Comparison of ENCODE assay signal across 17 cellular contexts in the genomic region with DNA sequence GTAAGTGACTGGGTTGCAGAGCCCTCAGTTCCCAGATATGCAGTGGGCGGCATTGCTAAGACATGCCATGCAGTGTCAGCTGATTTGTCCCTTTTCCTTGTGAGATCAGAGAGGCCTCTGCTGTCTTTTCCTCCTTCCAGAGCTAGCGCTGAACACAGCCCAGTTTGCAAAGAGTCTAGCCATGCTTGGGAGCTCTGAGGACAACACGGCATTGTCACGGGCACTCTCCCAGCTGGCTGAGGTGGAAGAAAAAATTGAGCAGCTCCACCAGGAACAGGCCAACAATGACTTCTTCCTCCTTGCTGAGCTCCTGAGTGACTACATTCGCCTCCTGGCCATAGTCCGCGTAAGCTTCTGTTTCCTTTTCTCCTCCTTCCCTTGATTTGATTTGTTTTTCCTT.
"Had no signal": no experiment of that assay in that cellular context is flagged by ENCODE, and none has a peak within 500 bp of the region (broad histone marks: within the 10 kb centered on the region; RNA-seq: fewer than 3 reads in every experiment).

No MANE protein-coding gene starts in this region.

- DNase-seq: activated CD4-positive, alpha-beta T cell treated with anti-CD3 and anti-CD28 coated beads, Interleukin-2, amount 50 U/mL, for 48 hours; activated effector memory CD4-positive, alpha-beta T cell treated with Interleukin-2 at 50 U/mL for 16 hours; activated naive CD8-positive, alpha-beta T cell treated with anti-CD3 and anti-CD28 coated beads, Interleukin-2, amount 10 ng/mL, durations not matched to agents 7 days and 5 days; activated T-cell treated with anti-CD3 and anti-CD28 coated beads, Interleukin-2, amount 50 U/mL, for 24 hours; endodermal cell; kidney; psoas muscle; sigmoid colon; stimulated activated CD4-positive, alpha-beta T cell treated with anti-CD3 and anti-CD28 coated beads, Interleukin-1b, Interleukin-23, amount 100 ng/mL, for 48 hours; stimulated activated naive CD8-positive, alpha-beta T cell treated with anti-CD3 and anti-CD28 coated beads, Interleukin-15, amount 100 ng/mL, for 72 hours; T-helper 1 cell; WERI-Rb-1 had no signal

- H3K4me2 ChIP-seq: hepatocyte had no signal

- H3K4me1 Mint-ChIP-seq: stimulated activated naive CD8-positive, alpha-beta T cell treated with anti-CD3 and anti-CD28 coated beads, Interleukin-15, amount 100 ng/mL, for 72 hours had no signal

- H3K27ac ChIP-seq: gastroesophageal sphincter, hepatocyte, psoas muscle, sigmoid colon, thoracic aorta, WERI-Rb-1 had no signal

- H2AFZ ChIP-seq: hepatocyte had no signal

- H3K4me3 Mint-ChIP-seq: activated naive CD8-positive, alpha-beta T cell treated with anti-CD3 and anti-CD28 coated beads, Interleukin-2, amount 10 ng/mL, durations not matched to agents 7 days and 5 days; activated T-cell treated with anti-CD3 and anti-CD28 coated beads, Interleukin-2, amount 50 U/mL, for 24 hours; endodermal cell; stimulated activated naive CD8-positive, alpha-beta T cell treated with anti-CD3 and anti-CD28 coated beads, Interleukin-15, amount 100 ng/mL, for 72 hours had no signal

- H3K27me3 Mint-ChIP-seq: activated naive CD8-positive, alpha-beta T cell treated with anti-CD3 and anti-CD28 coated beads, Interleukin-2, amount 10 ng/mL, durations not matched to agents 7 days and 5 days; activated T-cell treated with anti-CD3 and anti-CD28 coated beads, Interleukin-2, amount 50 U/mL, for 24 hours; stimulated activated naive CD8-positive, alpha-beta T cell treated with anti-CD3 and anti-CD28 coated beads, Interleukin-15, amount 100 ng/mL, for 72 hours had no signal

- FAIRE-seq: kidney, urothelium cell line had no signal

- H3K79me2 ChIP-seq: hepatocyte had no signal

- H3K9me3 Mint-ChIP-seq: activated naive CD8-positive, alpha-beta T cell treated with anti-CD3 and anti-CD28 coated beads, Interleukin-2, amount 10 ng/mL, durations not matched to agents 7 days and 5 days; activated T-cell treated with anti-CD3 and anti-CD28 coated beads, Interleukin-2, amount 50 U/mL, for 24 hours; endodermal cell; stimulated activated naive CD8-positive, alpha-beta T cell treated with anti-CD3 and anti-CD28 coated beads, Interleukin-15, amount 100 ng/mL, for 72 hours had no signal

- ATAC-seq: gastroesophageal sphincter; psoas muscle; SK-N-SH treated with all-trans-retinoic acid at 6 μM for 48 hours; stimulated activated naive CD8-positive, alpha-beta T cell treated with anti-CD3 and anti-CD28 coated beads, Interleukin-15, amount 100 ng/mL, for 72 hours had no signal

- H3K4me1 ChIP-seq: gastroesophageal sphincter had no signal

- H3K4me3 ChIP-seq: gastroesophageal sphincter, hepatocyte, psoas muscle, sigmoid colon, thoracic aorta had no signal

- H3K27me3 ChIP-seq: gastroesophageal sphincter, hepatocyte, sigmoid colon had no signal

- H3K9me3 ChIP-seq: gastroesophageal sphincter, psoas muscle, sigmoid colon, thoracic aorta had no signal

- H3K27ac Mint-ChIP-seq: activated naive CD8-positive, alpha-beta T cell treated with anti-CD3 and anti-CD28 coated beads, Interleukin-2, amount 10 ng/mL, durations not matched to agents 7 days and 5 days; endodermal cell had no signal
